Comparison of ENCODE assay signal across 8 cellular contexts in genomic region chr1:160375788-160376524, GRCh38. TPM values are rescaled to one million over a fixed set of nuclear protein-coding genes. Genes with fewer than 3 reads are reported as not detected.
A peak's percentile ranks its signal among the peaks of the same experiment; 100 is the strongest.
DNase-seq lines count a peak whose midpoint lies in the region; ATAC-seq, FAIRE-seq and TF ChIP-seq lines count a peak whose summit lies in the region.

No MANE protein-coding gene starts in this region.

- no TSS peak for BruUV-seq in GM12878 (replicated peaks; lab: Mats Ljungman, UMichigan)

- H3K36me3 ChIP-seq in GM06990 (ENCODE audit: control insufficient read depth, insufficient read depth, low read length) (no peaks in the 10 kb centered on the region), HUES6 (ENCODE audit: control insufficient read depth, insufficient read depth, low read length) (no peaks in the 10 kb centered on the region), GM12878 (ENCODE audit: control insufficient read depth in 2 of 2, insufficient read depth in 2 of 2, low read length in 1 of 2) (no peaks in the 10 kb centered on the region)

- peaks cover 38% of the 10 kb centered on the region for H3K4me1 ChIP-seq in HUES6 (ENCODE audit: control insufficient read depth, insufficient read depth, low read length)
- peaks cover 15% of the 10 kb centered on the region for H3K4me1 ChIP-seq in GM12878 (ENCODE audit: control insufficient read depth, insufficient read depth, low read length)

- no peak for FAIRE-seq in GM12878 (lab: Jason Lieb, UNC)

- intact Hi-C loops in GM12878 (cut with micrococcal nuclease; ENCODE audit: unreplicated experiment) = loop anchor here (1.0 kb wide), 3 partner anchors 85 to 275 kb away; no protein-coding TSS in a partner anchor

- peak overlapping the region; percentile 15; the same call in 1 of the 2 replicates for H3K4me2 ChIP-seq in GM12878 (ENCODE audit: control insufficient read depth, insufficient read depth)

- no peak for TF ChIP-seq EP300 in GM12878 (IDR thresholded peaks at IDR 0.05; ENCODE audit: borderline replicate concordance in 1 of 2, control insufficient read depth in 1 of 2, low read depth in 2 of 2, low read length in 2 of 2)

- no peak for TF ChIP-seq RAD21 in GM12878 (IDR thresholded peaks at IDR 0.05; ENCODE audit: insufficient read depth, low read depth, low read length)

- H3K9ac ChIP-seq in HUES6 (ENCODE audit: low read length) (peak overlapping the region; percentile 70), GM12878 (ENCODE audit: control insufficient read depth, insufficient read depth, low read length) (no peak overlapping the region)

- H4K20me1 ChIP-seq in GM12878 (ENCODE audit: control insufficient read depth, insufficient read depth) = no peaks in the 10 kb centered on the region

- H3K79me2 ChIP-seq in GM12878 (ENCODE audit: control insufficient read depth, insufficient read depth, low read length) = no peaks in the 10 kb centered on the region

- TF ChIP-seq POLR2A in GM12878 (IDR thresholded peaks at IDR 0.05; ENCODE audit: low read depth, low read length) = no peak

- POLR2A ChIA-PET in GM12878 (lab: Charles Lee) = interaction anchor here (0.5 to 0.8 kb wide), 5 partner anchors 8 to 275 kb away, joined by 3 to 4 read pairs (median 3); no protein-coding TSS in a partner anchor

- TF ChIP-seq CTCF in GM06990 (IDR thresholded peaks at IDR 0.05; ENCODE audit: insufficient read depth, low read length, poor library complexity, severe bottlenecking) = no peak
- no peak for TF ChIP-seq CTCF in GM12878 (IDR thresholded peaks at IDR 0.05 in 2 of 3, conservative IDR thresholded peaks at IDR 0.05 in 1 of 3; ENCODE audit: control insufficient read depth in 2 of 3, extremely low read depth in 1 of 3, insufficient read depth in 1 of 3, low read depth in 3 of 3, low read length in 3 of 3)

- RAD21 ChIA-PET in GM12878 (lab: Charles Lee; ENCODE audit: unreplicated experiment) = interaction anchor here (0.8 to 3.7 kb wide), 26 partner anchors 10 to 369 kb away, joined by 3 to 43 read pairs (median 5); partner anchors contain the start of genes CASQ1, IGSF8, NHLH1 and PEX19

- in situ Hi-C loops in GM12878 (cut with MboI) = loop anchor here (5.0 kb wide), 1 partner anchor 279 kb away; the partner anchor contains the start of gene IGSF8

- peak; percentile 52 for ATAC-seq in GM12878
- no peak for ATAC-seq in GM21529 (IDR thresholded peaks at IDR 0.05; ENCODE audit: unreplicated experiment)

- DNase-seq in GM06990 (ENCODE audit: extremely low read depth, insufficient read length) (peak; percentile 57), GM12878 (ENCODE audit: low read depth, low spot score) (no peak), mesenteric fat pad (ENCODE audit: low spot score) (peak; percentile 59), H4 (ENCODE audit: low spot score) (no peak), SW 1271 (lab: John Stamatoyannopoulos, UW) (no peak)
- DNase-seq in activated CD4-positive, alpha-beta T cell treated with anti-CD3 and anti-CD28 coated beads for 4 hours = no peak

- CTCF ChIA-PET in GM12878 (lab: Yijun Ruan, JAX) = interaction anchor here (0.6 to 7.8 kb wide), 64 partner anchors 8 to 576 kb away, joined by 3 to 131 read pairs (median 6); partner anchors contain the start of genes CASQ1, DCAF8, IGSF8 and NCSTN

- WGBS in GM12878 (ENCODE audit: insufficient coverage, insufficient replicate concordance, low lambda C conversion rate, missing lambda C conversion rate) = 5% methylated on average over 9 of the region's 9 CpGs

- no peaks in the 10 kb centered on the region for H3K9me3 ChIP-seq in HUES6 (ENCODE audit: control insufficient read depth, insufficient read depth, low read depth, low read length)
- H3K9me3 ChIP-seq in GM12878 (replicated peaks; ENCODE audit: control insufficient read depth, insufficient read depth, low read length) = no peaks in the 10 kb centered on the region

- H3K27me3 ChIP-seq in GM06990 (replicated peaks; ENCODE audit: control insufficient read depth, insufficient read depth, low read length) (no peaks in the 10 kb centered on the region), HUES6 (ENCODE audit: control insufficient read depth, insufficient read depth, low read length) (no peaks in the 10 kb centered on the region), GM12878 (replicated peaks in 1 of 2; ENCODE audit: control insufficient read depth in 2 of 2, insufficient read depth in 2 of 2, low read length in 1 of 2) (no peaks in the 10 kb centered on the region)

- peak overlapping the region; percentile 46; the same call in 1 of the 2 replicates for H2AFZ ChIP-seq in GM12878 (ENCODE audit: control insufficient read depth, low read depth, low read length)

- H3K4me3 ChIP-seq in GM06990 (replicated peaks; ENCODE audit: low read depth, low read length) = no peak overlapping the region
- peak overlapping the region; percentile 43 for H3K4me3 ChIP-seq in HUES6 (ENCODE audit: low read depth, low read length)
- no peak overlapping the region for H3K4me3 ChIP-seq in GM12878

- SMC1A ChIA-PET in GM12878 (lab: Charles Lee; ENCODE audit: uncharacterized antibody, unreplicated experiment) = interaction anchor here (0.6 to 5.0 kb wide), 37 partner anchors 8 to 497 kb away, joined by 3 to 44 read pairs (median 5); partner anchors contain the start of genes CASQ1, KCNJ9 and PEX19

- H3K27ac ChIP-seq in HUES6 (ENCODE audit: low read depth, low read length) (peak overlapping the region; percentile 38; the same call in 1 of the 2 replicates), GM12878 (ENCODE audit: control insufficient read depth, insufficient read depth) (no peak overlapping the region)

RNA-seq across cellular contexts. Expression of gene NHLH1, which starts 9.1 kb away (rescaled TPM):
- total RNA-seq in GM12878 (2013; cell fraction: nucleolus; rRNA removed) = 0.19 TPM in 1 of 2 replicates, not detected in the other
- total RNA-seq in GM12878 (2014; rRNA removed) (0.11 TPM in 1 of 2 replicates, not detected in the other), GM12878 (2014; rRNA removed; fragmentation: Illumina TruSeq; extraction: Trizol) (0.40 and 0.46 TPM in 2 replicates), GM12878 (2021) (0.80 and 0.85 TPM in 2 replicates), mesenteric fat pad (0.42 TPM)
- polyA plus RNA-seq in GM12878 (2011; ENCODE audit: low read depth) = 0.75 TPM
- polyA plus RNA-seq in GM12878 (2011; rRNA removed) (0.12 and 0.22 TPM in 2 replicates), GM12878 (2014; fragmentation: Illumina TruSeq; extraction: Trizol) (0.76 and 0.98 TPM in 2 replicates), GM12878 (2014; fragmentation: Nextera tagmentation; extraction: Ambion mirVana) (under 1 TPM; 0.27 to 0.43 TPM), GM12878 (2014; rRNA removed) (0.76 and 1.2 TPM in 2 replicates), GM12878 (2016; fragmentation: Nextera tagmentation; extraction: Ambion mirVana) (under 1 TPM; 0.23 to 0.56 TPM)
- 0.20 and 0.22 TPM in 2 replicates for polyA plus RNA-seq in GM12878 (2011; cell fraction: cytosol; rRNA removed)
- 0.80 and 1.2 TPM in 2 replicates for polyA plus RNA-seq in GM12878 (2011; cell fraction: nucleus; rRNA removed)
- polyA plus RNA-seq in GM12878 (2012) = 1.3 TPM in 2 replicates
- polyA minus RNA-seq in GM12878 (2011; rRNA and poly(A)+ RNA removed) = 0.15 TPM in 1 of 2 replicates, not detected in the other
- polyA minus RNA-seq in GM12878 (2011; cell fraction: cytosol; rRNA and poly(A)+ RNA removed) = not detected in 2 replicates
- 0.24 and 0.67 TPM in 2 replicates for polyA minus RNA-seq in GM12878 (2011; cell fraction: nucleus; rRNA and poly(A)+ RNA removed)
- 0.04 TPM in 1 of 2 replicates, not detected in the other for total RNA-seq in H4 (2014; rRNA removed; shearing (Covaris generic))

RNA-seq across cellular contexts. Expression of gene VANGL2, which starts 24.4 kb away (rescaled TPM):
- 4.9 and 5.3 TPM in 2 replicates for total RNA-seq in GM12878 (2013; cell fraction: nucleolus; rRNA removed)
- total RNA-seq in GM12878 (2014; rRNA removed) = 0.11 and 0.23 TPM in 2 replicates
- 0.27 and 0.28 TPM in 2 replicates for total RNA-seq in GM12878 (2014; rRNA removed; fragmentation: Illumina TruSeq; extraction: Trizol)
- total RNA-seq in GM12878 (2021) = 1.1 and 1.2 TPM in 2 replicates
- polyA plus RNA-seq in GM12878 (2011; ENCODE audit: low read depth) = 0.43 TPM
- polyA plus RNA-seq in GM12878 (2011; rRNA removed) = 3.0 and 5.0 TPM in 2 replicates
- polyA plus RNA-seq in GM12878 (2011; cell fraction: cytosol; rRNA removed) = 4.7 and 5.1 TPM in 2 replicates
- 10.0 and 10.7 TPM in 2 replicates for polyA plus RNA-seq in GM12878 (2011; cell fraction: nucleus; rRNA removed)
- 0.58 and 0.70 TPM in 2 replicates for polyA plus RNA-seq in GM12878 (2012)
- 0.79 and 1.0 TPM in 2 replicates for polyA plus RNA-seq in GM12878 (2014; fragmentation: Illumina TruSeq; extraction: Trizol)
- under 1 TPM; 0.10 to 0.13 TPM for polyA plus RNA-seq in GM12878 (2014; fragmentation: Nextera tagmentation; extraction: Ambion mirVana)
- 1.2 and 5.0 TPM in 2 replicates for polyA plus RNA-seq in GM12878 (2014; rRNA removed)
- polyA plus RNA-seq in GM12878 (2016; fragmentation: Nextera tagmentation; extraction: Ambion mirVana) = under 1 TPM; 0.16 to 0.28 TPM
- polyA minus RNA-seq in GM12878 (2011; rRNA and poly(A)+ RNA removed) = 3.1 and 4.1 TPM in 2 replicates
- polyA minus RNA-seq in GM12878 (2011; cell fraction: cytosol; rRNA and poly(A)+ RNA removed) = 1.2 and 2.6 TPM in 2 replicates
- polyA minus RNA-seq in GM12878 (2011; cell fraction: nucleus; rRNA and poly(A)+ RNA removed) = 0.73 and 1.4 TPM in 2 replicates
- 1.7 TPM for total RNA-seq in mesenteric fat pad
- total RNA-seq in H4 (2014; rRNA removed; shearing (Covaris generic)) = 1.2 and 1.8 TPM in 2 replicates

RNA-seq across cellular contexts. Expression of gene NCSTN, which starts 32.8 kb away (rescaled TPM):
- total RNA-seq in GM12878 (2013; cell fraction: nucleolus; rRNA removed) = 108 and 122 TPM in 2 replicates
- total RNA-seq in GM12878 (2014; rRNA removed) = 34.0 and 34.1 TPM in 2 replicates
- total RNA-seq in GM12878 (2014; rRNA removed; fragmentation: Illumina TruSeq; extraction: Trizol) = 34.5 and 36.6 TPM in 2 replicates
- 62.5 and 68.3 TPM in 2 replicates for total RNA-seq in GM12878 (2021)
- polyA plus RNA-seq in GM12878 (2011; ENCODE audit: low read depth) = 37.4 TPM
- 45.9 and 88.2 TPM in 2 replicates for polyA plus RNA-seq in GM12878 (2011; rRNA removed)
- 81.8 and 98.9 TPM in 2 replicates for polyA plus RNA-seq in GM12878 (2011; cell fraction: cytosol; rRNA removed)
- polyA plus RNA-seq in GM12878 (2011; cell fraction: nucleus; rRNA removed) = 161 and 187 TPM in 2 replicates
- 51.6 and 56.7 TPM in 2 replicates for polyA plus RNA-seq in GM12878 (2012)
- 81.5 and 92.9 TPM in 2 replicates for polyA plus RNA-seq in GM12878 (2014; fragmentation: Illumina TruSeq; extraction: Trizol)
- 10 to 100 TPM; 33.3 to 41.6 TPM for polyA plus RNA-seq in GM12878 (2014; fragmentation: Nextera tagmentation; extraction: Ambion mirVana)
- 57.0 and 58.0 TPM in 2 replicates for polyA plus RNA-seq in GM12878 (2014; rRNA removed)
- polyA plus RNA-seq in GM12878 (2016; fragmentation: Nextera tagmentation; extraction: Ambion mirVana) = 10 to 100 TPM; 63.7 to 66.5 TPM
- 101 and 113 TPM in 2 replicates for polyA minus RNA-seq in GM12878 (2011; rRNA and poly(A)+ RNA removed)
- 29.8 and 34.2 TPM in 2 replicates for polyA minus RNA-seq in GM12878 (2011; cell fraction: cytosol; rRNA and poly(A)+ RNA removed)
- 69.2 and 76.1 TPM in 2 replicates for polyA minus RNA-seq in GM12878 (2011; cell fraction: nucleus; rRNA and poly(A)+ RNA removed)
- total RNA-seq in mesenteric fat pad = 102 TPM
- 61.7 and 72.0 TPM in 2 replicates for total RNA-seq in H4 (2014; rRNA removed; shearing (Covaris generic))

RNA-seq across cellular contexts. Expression of gene COPA, which starts 32.9 kb away (rescaled TPM):
- 126 and 149 TPM in 2 replicates for total RNA-seq in GM12878 (2013; cell fraction: nucleolus; rRNA removed)
- total RNA-seq in GM12878 (2014; rRNA removed) (125 and 127 TPM in 2 replicates), GM12878 (2014; rRNA removed; fragmentation: Illumina TruSeq; extraction: Trizol) (91.6 and 98.3 TPM in 2 replicates), GM12878 (2021) (119 and 125 TPM in 2 replicates), mesenteric fat pad (228 TPM)
- 118 TPM for polyA plus RNA-seq in GM12878 (2011; ENCODE audit: low read depth)
- polyA plus RNA-seq in GM12878 (2011; rRNA removed) (168 and 180 TPM in 2 replicates), GM12878 (2014; fragmentation: Illumina TruSeq; extraction: Trizol) (142 and 184 TPM in 2 replicates), GM12878 (2014; fragmentation: Nextera tagmentation; extraction: Ambion mirVana) (10 to 100 TPM; 53.7 to 70.6 TPM), GM12878 (2014; rRNA removed) (93.8 and 108 TPM in 2 replicates), GM12878 (2016; fragmentation: Nextera tagmentation; extraction: Ambion mirVana) (100 to 1,000 TPM; 163 to 169 TPM)
- 158 and 160 TPM in 2 replicates for polyA plus RNA-seq in GM12878 (2011; cell fraction: cytosol; rRNA removed)
- 91.3 and 92.3 TPM in 2 replicates for polyA plus RNA-seq in GM12878 (2011; cell fraction: nucleus; rRNA removed)
- 108 and 110 TPM in 2 replicates for polyA plus RNA-seq in GM12878 (2012)
- 281 and 355 TPM in 2 replicates for polyA minus RNA-seq in GM12878 (2011; rRNA and poly(A)+ RNA removed)
- 82.9 and 103 TPM in 2 replicates for polyA minus RNA-seq in GM12878 (2011; cell fraction: cytosol; rRNA and poly(A)+ RNA removed)
- polyA minus RNA-seq in GM12878 (2011; cell fraction: nucleus; rRNA and poly(A)+ RNA removed) = 63.6 and 72.9 TPM in 2 replicates
- 90.1 and 101 TPM in 2 replicates for total RNA-seq in H4 (2014; rRNA removed; shearing (Covaris generic))

Comparison
In these comparisons a context has a peak if more than half of its experiments do, and no peak if none do; other contexts are left out.
1. DNase-seq: peak in GM06990 (single experiment) and mesenteric fat pad (single experiment); none in GM12878 (single experiment), H4 (single experiment), activated CD4-positive, alpha-beta T cell treated with anti-CD3 and anti-CD28 coated beads for 4 hours (0 of 2) and SW 1271 (0 of 2).